ENCODE assay signal across 22 cellular contexts in the genomic region with DNA sequence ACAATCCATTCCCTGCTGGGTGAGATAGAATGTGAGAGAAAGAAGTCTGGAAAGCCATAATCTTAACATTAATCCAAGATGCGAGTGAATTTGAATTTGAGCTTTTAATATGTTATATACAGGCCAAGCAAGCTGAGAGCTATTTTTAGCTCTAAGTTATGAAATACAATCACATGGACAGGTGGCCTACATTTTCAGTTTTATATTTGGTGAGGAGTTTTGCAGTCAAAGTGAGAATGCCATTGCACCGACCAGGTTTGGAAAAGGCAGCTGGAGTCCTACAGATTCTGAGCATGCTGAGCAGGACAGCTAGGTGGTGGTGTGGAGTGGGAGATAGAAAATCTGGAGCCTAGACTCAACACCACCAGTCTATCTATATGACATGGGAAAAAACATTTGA. TPM values are rescaled to one million over a fixed set of nuclear protein-coding genes. Genes with fewer than 3 reads are reported as not detected.
DNase-seq lines count a peak whose midpoint lies in the region; ATAC-seq and TF ChIP-seq lines count a peak whose summit lies in the region.
"Had no signal": no experiment of that assay in that cellular context is flagged by ENCODE, and none has a peak within 500 bp of the region (broad histone marks: within the 10 kb centered on the region; RNA-seq: fewer than 3 reads in every experiment).

No MANE protein-coding gene starts in this region.

- TF ChIP-seq CTCF in upper lobe of right lung (IDR thresholded peaks at IDR 0.05) (no peak), Peyer's patch (IDR thresholded peaks at IDR 0.05) (no peak), GM13977 (IDR thresholded peaks at IDR 0.05; ENCODE audit: extremely low read depth, insufficient read depth, missing control alignments) (no peak)

- no peaks in the 10 kb centered on the region for H3K36me3 ChIP-seq in CD4-positive, CD25-positive, alpha-beta regulatory T cell (ENCODE audit: control insufficient read depth, insufficient read depth, low read length)
- H3K36me3 ChIP-seq in upper lobe of right lung (no peaks in the 10 kb centered on the region), Peyer's patch (no peaks in the 10 kb centered on the region)
- H3K36me3 ChIP-seq: uterus had no signal

- in situ Hi-C loops in GM13977 (cut with MboI; ENCODE audit: low pct_unique_long_range_greater_than_20kb, low sequenced_read_pairs, unreplicated experiment), result no loop called here

- H3K9me3 ChIP-seq in CD4-positive, CD25-positive, alpha-beta regulatory T cell (ENCODE audit: control insufficient read depth in 2 of 2, low read length in 2 of 2), result no peaks in the 10 kb centered on the region
- H3K9me3 ChIP-seq in upper lobe of right lung (no peaks in the 10 kb centered on the region), Peyer's patch (no peaks in the 10 kb centered on the region)
- H3K9me3 ChIP-seq: uterus had no signal

- no peak overlapping the region for H3K4me3 ChIP-seq in CD4-positive, CD25-positive, alpha-beta regulatory T cell (ENCODE audit: low read depth, low read length)
- H3K4me3 ChIP-seq in upper lobe of right lung (no peak overlapping the region), Peyer's patch (no peak overlapping the region)
- H3K4me3 ChIP-seq: PC-9, uterus had no signal

- H3K36me3 Mint-ChIP-seq in CD4-positive, CD25-positive, alpha-beta regulatory T cell, result peaks cover 3% of the 10 kb centered on the region
- H3K36me3 Mint-ChIP-seq: immature natural killer cell, mesothelial cell of epicardium had no signal

- no peak for DNase-seq in CD4-positive, CD25-positive, alpha-beta regulatory T cell
- DNase-seq in upper lobe of right lung (no peak), Peyer's patch (no peak), GM13977 (ENCODE audit: low spot score) (no peak), NCI-H1417 treated with DMSO at 0.1 percent for 48 hours (lab: John Stamatoyannopoulos, UW) (no peak)
- DNase-seq: activated CD4-positive, alpha-beta T cell treated with anti-CD3 and anti-CD28 coated beads, Interleukin-2, amount 50 U/mL, for 1 hour; COR-L47; effector CD8-positive, alpha-beta T cell; foreskin melanocyte; immature natural killer cell; MV-4-11; PC-9; T-helper 1 cell; uterus had no signal

- no peaks in the 10 kb centered on the region for H3K27me3 ChIP-seq in CD4-positive, CD25-positive, alpha-beta regulatory T cell (ENCODE audit: control insufficient read depth, insufficient read depth, low read length)
- H3K27me3 ChIP-seq in upper lobe of right lung, result no peaks in the 10 kb centered on the region
- H3K27me3 ChIP-seq in Peyer's patch, result no peaks in the 10 kb centered on the region
- H3K27me3 ChIP-seq: uterus had no signal

- no peak overlapping the region for H3K4me3 Mint-ChIP-seq in CD4-positive, CD25-positive, alpha-beta regulatory T cell
- H3K4me3 Mint-ChIP-seq: mesothelial cell of epicardium had no signal

- no peaks in the 10 kb centered on the region for H3K4me1 ChIP-seq in CD4-positive, CD25-positive, alpha-beta regulatory T cell (ENCODE audit: control insufficient read depth, insufficient read depth, low read length, poor library complexity, severe bottlenecking)
- no peaks in the 10 kb centered on the region for H3K4me1 ChIP-seq in upper lobe of right lung
- H3K4me1 ChIP-seq in Peyer's patch, result no peaks in the 10 kb centered on the region
- H3K4me1 ChIP-seq: uterus had no signal

- TF ChIP-seq POLR2A in Peyer's patch (IDR thresholded peaks at IDR 0.05), result no peak

- intact Hi-C loops in upper lobe of right lung (cut with DNase I), result no loop called here

- no peak overlapping the region for H3K27ac ChIP-seq in CD4-positive, CD25-positive, alpha-beta regulatory T cell (ENCODE audit: insufficient read depth, low read length, poor library complexity, severe bottlenecking)
- peak overlapping the region; percentile 73 for H3K27ac ChIP-seq in angular gyrus (ENCODE audit: low read depth, low read length)
- no peak overlapping the region for H3K27ac ChIP-seq in upper lobe of right lung
- H3K27ac ChIP-seq in Peyer's patch, result no peak overlapping the region
- H3K27ac ChIP-seq: PC-9, uterus had no signal

- no peaks in the 10 kb centered on the region for H3K9me3 Mint-ChIP-seq in CD4-positive, CD25-positive, alpha-beta regulatory T cell
- H3K9me3 Mint-ChIP-seq: mesothelial cell of epicardium had no signal

- H3K4me1 Mint-ChIP-seq in CD4-positive, CD25-positive, alpha-beta regulatory T cell, result peaks cover 0 to 16% (median 6%) of the 10 kb centered on the region in 4 donors
- H3K4me1 Mint-ChIP-seq: mesothelial cell of epicardium had no signal

- H3K27me3 Mint-ChIP-seq in CD4-positive, CD25-positive, alpha-beta regulatory T cell, result no peaks in the 10 kb centered on the region
- H3K27me3 Mint-ChIP-seq: progenitor cell of endocrine pancreas had no signal

- H3K27ac Mint-ChIP-seq in CD4-positive, CD25-positive, alpha-beta regulatory T cell, result peak overlapping the region in 2 of 3 donors; percentile 15 to 43
- H3K27ac Mint-ChIP-seq: mesothelial cell of epicardium, progenitor cell of endocrine pancreas had no signal

- ATAC-seq in CD4-positive, CD25-positive, alpha-beta regulatory T cell (ENCODE audit: low read depth in 2 of 2), result no peak
- ATAC-seq in GM18907 (IDR thresholded peaks at IDR 0.05; ENCODE audit: unreplicated experiment), result peak; percentile 56
- peak; percentile 53 for ATAC-seq in HG02870 (IDR thresholded peaks at IDR 0.05; ENCODE audit: unreplicated experiment)
- no peak for ATAC-seq in upper lobe of right lung

RNA-seq across cellular contexts. Expression of a gene that starts 12.0 kb away (rescaled TPM):
- total RNA-seq in CD4-positive, CD25-positive, alpha-beta regulatory T cell, result not detected
- polyA plus RNA-seq in CD4-positive, CD25-positive, alpha-beta regulatory T cell, result not detected
- total RNA-seq in upper lobe of right lung (not detected), Peyer's patch (not detected)
- total RNA-seq: A673, astrocyte, HT1080, mesothelial cell of epicardium, PC-9, progenitor cell of endocrine pancreas, uterus had no signal
- polyA plus RNA-seq: immature natural killer cell had no signal

RNA-seq across cellular contexts. Expression of a gene that starts 53.9 kb away (rescaled TPM):
- not detected for total RNA-seq in CD4-positive, CD25-positive, alpha-beta regulatory T cell
- not detected for polyA plus RNA-seq in CD4-positive, CD25-positive, alpha-beta regulatory T cell
- total RNA-seq in upper lobe of right lung (not detected), Peyer's patch (not detected)
- total RNA-seq: A673, astrocyte, HT1080, mesothelial cell of epicardium, PC-9, progenitor cell of endocrine pancreas had no signal
- polyA plus RNA-seq: immature natural killer cell had no signal

Comparison
In these comparisons a context has a peak if more than half of its experiments do, and no peak if none do; other contexts are left out.
1. ATAC-seq: peak in GM18907 (single experiment) and HG02870 (single experiment); none in CD4-positive, CD25-positive, alpha-beta regulatory T cell (0 of 2) and upper lobe of right lung (single experiment).